Comparison of ENCODE assay signal across 11 cellular contexts in the genomic region with DNA sequence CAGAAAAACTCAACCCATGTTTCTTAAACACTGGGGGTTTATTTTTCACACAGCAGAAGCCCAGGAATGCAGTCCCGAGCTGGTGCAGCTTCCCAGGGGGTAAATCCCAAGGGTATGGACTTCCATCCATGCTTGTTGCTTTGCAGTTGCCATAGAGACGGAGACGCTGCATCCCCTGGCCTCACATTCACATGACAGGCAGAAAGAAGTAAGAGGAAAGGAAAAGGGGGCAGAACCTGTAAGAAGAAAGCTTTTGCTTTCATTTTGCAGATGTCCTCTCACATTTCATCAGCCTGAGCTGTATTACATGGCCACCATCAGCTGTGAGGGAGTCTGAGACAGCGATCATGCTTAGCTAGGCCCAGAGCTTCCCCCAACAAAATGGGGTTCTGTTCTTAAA.
DNase-seq lines count a peak whose midpoint lies in the region; ATAC-seq and TF ChIP-seq lines count a peak whose summit lies in the region.
"Had no signal": no experiment of that assay in that cellular context is flagged by ENCODE, and none has a peak within 500 bp of the region (broad histone marks: within the 10 kb centered on the region; RNA-seq: fewer than 3 reads in every experiment).

No MANE protein-coding gene starts in this region.

- no peaks in the 10 kb centered on the region for H3K9me3 Mint-ChIP-seq in osteocyte (ENCODE audit: unreplicated experiment)

- DNase-seq in MM.1S (peak; percentile 51), fibroblast of gingiva (ENCODE audit: low read depth) (peak; percentile 19), osteocyte (ENCODE audit: extremely low spot score, unreplicated experiment) (no peak), GF-D8 (lab: John Stamatoyannopoulos, UW) (no peak)
- DNase-seq: aorta; NCI-H2029; stimulated activated naive B cell treated with anti-CD40 and anti-IgM and Interleukin-4, amounts not matched to agents 10 μg/mL and 1 μg/mL and 100 μg/mL, for 72 hours had no signal

- peaks cover 6% of the 10 kb centered on the region for H3K4me1 ChIP-seq in MM.1S (ENCODE audit: low read length)

- H3K36me3 Mint-ChIP-seq in osteocyte (ENCODE audit: unreplicated experiment), result no peaks in the 10 kb centered on the region
- H3K36me3 Mint-ChIP-seq: IgD-negative memory B cell; stimulated activated naive B cell treated with anti-CD40 and anti-IgM and Interleukin-4, amounts not matched to agents 10 μg/mL and 1 μg/mL and 100 μg/mL, for 72 hours had no signal

- peak overlapping the region; percentile 72 for H3K4me2 ChIP-seq in MM.1S (ENCODE audit: low read depth, low read length)

- H3K4me3 ChIP-seq in MM.1S (ENCODE audit: low read length), result peak overlapping the region; percentile 2; the same call in 1 of the 2 replicates

- H3K9me3 ChIP-seq in MM.1S (replicated peaks; ENCODE audit: insufficient read depth, low read length), result no peaks in the 10 kb centered on the region

- no peaks in the 10 kb centered on the region for H3K27me3 Mint-ChIP-seq in osteocyte (ENCODE audit: unreplicated experiment)

- H3F3A ChIP-seq in MM.1S (ENCODE audit: insufficient read depth, low read length), result no peaks in the 10 kb centered on the region

- H3K36me3 ChIP-seq in MM.1S (replicated peaks; ENCODE audit: insufficient read depth, low read length), result no peaks in the 10 kb centered on the region

- H3K9ac ChIP-seq in MM.1S (ENCODE audit: low read length), result peak overlapping the region; percentile 7; the same call in 1 of the 2 replicates

- H4K20me1 ChIP-seq in MM.1S (ENCODE audit: insufficient read depth, low read length), result no peaks in the 10 kb centered on the region

- peak overlapping the region; percentile 16 for H3K4me3 Mint-ChIP-seq in osteocyte (ENCODE audit: unreplicated experiment)
- H3K4me3 Mint-ChIP-seq: IgD-negative memory B cell; stimulated activated naive B cell treated with anti-CD40 and anti-IgM and Interleukin-4, amounts not matched to agents 10 μg/mL and 1 μg/mL and 100 μg/mL, for 72 hours had no signal

- TF ChIP-seq CTCF in MM.1S (IDR thresholded peaks at IDR 0.05; ENCODE audit: low read length) (no peak), osteocyte (IDR thresholded peaks at IDR 0.05) (no peak)

- no peaks in the 10 kb centered on the region for H3K27me3 ChIP-seq in MM.1S (replicated peaks; ENCODE audit: insufficient read depth, low read length)

- no peaks in the 10 kb centered on the region for H3K79me2 ChIP-seq in MM.1S (ENCODE audit: low read length)

- H3K27ac ChIP-seq in MM.1S (ENCODE audit: low read length), result no peak overlapping the region

- no peaks in the 10 kb centered on the region for H3K9me2 ChIP-seq in MM.1S (replicated peaks; ENCODE audit: insufficient read depth, low read length)

- H2AFZ ChIP-seq in MM.1S (ENCODE audit: low read length), result peak overlapping the region; percentile 84

- ATAC-seq in GM19463 (IDR thresholded peaks at IDR 0.05; ENCODE audit: unreplicated experiment) (peak; percentile 50), GM18520 (IDR thresholded peaks at IDR 0.05; ENCODE audit: unreplicated experiment) (no peak), GM18861 (IDR thresholded peaks at IDR 0.05; ENCODE audit: unreplicated experiment) (no peak)
- ATAC-seq: stimulated activated naive B cell treated with anti-CD40 and anti-IgM and Interleukin-4, amounts not matched to agents 10 μg/mL and 1 μg/mL and 100 μg/mL, for 72 hours had no signal

- peak overlapping the region; percentile 87 for H3K27ac Mint-ChIP-seq in osteocyte (ENCODE audit: unreplicated experiment)
- H3K27ac Mint-ChIP-seq: IgD-negative memory B cell; stimulated activated naive B cell treated with anti-CD40 and anti-IgM and Interleukin-4, amounts not matched to agents 10 μg/mL and 1 μg/mL and 100 μg/mL, for 72 hours had no signal

- peaks cover 15% of the 10 kb centered on the region for H3K4me1 Mint-ChIP-seq in osteocyte (ENCODE audit: unreplicated experiment)
- H3K4me1 Mint-ChIP-seq: IgD-negative memory B cell had no signal

Comparison
In these comparisons a context has a peak if more than half of its experiments do, and no peak if none do; other contexts are left out.
1. DNase-seq: peak in MM.1S (single experiment) and fibroblast of gingiva (single experiment); none in osteocyte (single experiment) and GF-D8 (single experiment).